In genomic region chr5:54187694-54188093, GRCh38 we compare ENCODE assay signal across 1 cellular context.
TF ChIP-seq lines count a peak whose summit lies in the region.

No MANE protein-coding gene starts in this region.

TF ChIP-seq in WTC11, 78 proteins besides CTCF, POLR2A, EP300 and RAD21 (continued from another document):
- no peak for TF ChIP-seq FOXP4 (CRISPR knock-in tag; IDR thresholded peaks at IDR 0.05)
- no peak for TF ChIP-seq E2F4 (CRISPR knock-in tag; IDR thresholded peaks at IDR 0.05; ENCODE audit: borderline replicate concordance, low read depth)
- TF ChIP-seq JAZF1 (CRISPR knock-in tag; IDR thresholded peaks at IDR 0.05): no peak
- no peak for TF ChIP-seq ZNF671 (CRISPR knock-in tag; IDR thresholded peaks at IDR 0.05)
- TF ChIP-seq ATF2 (CRISPR knock-in tag; IDR thresholded peaks at IDR 0.05; ENCODE audit: borderline replicate concordance, low read depth): no peak
- TF ChIP-seq HMGA2 (CRISPR knock-in tag; IDR thresholded peaks at IDR 0.05): no peak
- TF ChIP-seq JUN (CRISPR knock-in tag; IDR thresholded peaks at IDR 0.05): no peak
- no peak for TF ChIP-seq ZNF263 (CRISPR knock-in tag; IDR thresholded peaks at IDR 0.05; ENCODE audit: low read depth)
- no peak for TF ChIP-seq CREM (CRISPR knock-in tag; IDR thresholded peaks at IDR 0.05)
